ENCODE assay signal across 7 cellular contexts in the genomic region with DNA sequence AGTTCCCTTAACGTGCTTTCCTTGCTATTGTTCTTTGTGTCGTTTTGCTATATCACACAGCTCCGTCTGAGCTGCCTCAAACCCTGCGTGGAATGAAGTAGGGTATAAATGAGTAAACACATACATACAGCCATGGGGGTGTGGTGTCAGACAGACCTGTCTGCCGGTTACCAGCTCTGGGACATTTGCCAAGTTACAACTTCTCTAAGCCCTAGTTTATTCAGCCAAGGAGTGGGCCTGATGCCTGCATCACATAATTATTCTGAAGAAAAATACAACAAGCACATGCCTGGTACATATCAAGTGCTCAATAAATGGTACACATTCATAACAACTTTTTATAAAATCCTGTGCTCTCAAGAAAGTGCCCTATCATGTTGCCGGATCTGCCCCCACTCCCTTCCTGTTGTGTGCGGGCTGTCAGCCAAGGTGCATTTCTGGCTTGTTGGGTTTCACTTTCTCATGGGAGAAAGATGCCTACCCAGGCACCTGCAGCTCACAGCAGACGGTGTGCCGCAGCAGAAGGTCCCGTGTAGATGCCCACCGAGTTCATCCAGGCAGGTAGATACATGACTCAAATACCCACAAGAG. TPM values are rescaled to one million over a fixed set of nuclear protein-coding genes. Genes with fewer than 3 reads are reported as not detected.
A peak's percentile ranks its signal among the peaks of the same experiment; 100 is the strongest.
DNase-seq lines count a peak whose midpoint lies in the region; ATAC-seq and FAIRE-seq lines count a peak whose summit lies in the region.

No MANE protein-coding gene starts in this region.

- POLR2A ChIA-PET in naive thymus-derived CD8-positive, alpha-beta T cell (lab: Charles Lee), result interaction anchor here (0.7 to 4.0 kb wide), 19 partner anchors 9 to 904 kb away, joined by 3 to 24 read pairs (median 5); partner anchors contain the start of gene SMPD3

- no peaks in the 10 kb centered on the region for H3K36me3 Mint-ChIP-seq in naive thymus-derived CD8-positive, alpha-beta T cell

- H3K9me3 Mint-ChIP-seq in naive thymus-derived CD8-positive, alpha-beta T cell, result no peaks in the 10 kb centered on the region

- DNase-seq in GM19239 (ENCODE audit: insufficient read length, low spot score), result peak; percentile 83
- DNase-seq in RPMI8226, result peak; percentile 97
- DNase-seq in activated naive CD4-positive, alpha-beta T cell (lab: John Stamatoyannopoulos, UW), result peak; percentile 11 to 70 (median 46)
- DNase-seq in naive thymus-derived CD8-positive, alpha-beta T cell, result peak; percentile 44 to 88 (median 74)
- DNase-seq in HTR-8/SVneo (ENCODE audit: insufficient read length, low spot score), result no peak
- no peak for DNase-seq in glomerular visceral epithelial cell (ENCODE audit: extremely low spot score)

- peak overlapping the region; percentile 75 to 87 (median 84) for H3K4me3 Mint-ChIP-seq in naive thymus-derived CD8-positive, alpha-beta T cell

- H3K4me1 Mint-ChIP-seq in naive thymus-derived CD8-positive, alpha-beta T cell, result peaks cover 39 to 57% (median 47%) of the 10 kb centered on the region in 4 donors

- peak; percentile 76 for ATAC-seq in HG03342 (IDR thresholded peaks at IDR 0.05; ENCODE audit: unreplicated experiment)
- ATAC-seq in naive thymus-derived CD8-positive, alpha-beta T cell, result peak; percentile 92

- peak overlapping the region; percentile 94 to 99 (median 96) for H3K27ac Mint-ChIP-seq in naive thymus-derived CD8-positive, alpha-beta T cell

- FAIRE-seq in GM19239 (lab: Jason Lieb, UNC) (peak; percentile 91), HTR-8/SVneo (lab: Jason Lieb, UNC) (no peak)

- H3K27me3 Mint-ChIP-seq in naive thymus-derived CD8-positive, alpha-beta T cell, result no peaks in the 10 kb centered on the region

RNA-seq across cellular contexts. Expression of gene SMPD3, which starts 30.5 kb away (rescaled TPM):
- total RNA-seq in naive thymus-derived CD8-positive, alpha-beta T cell, result under 1 TPM; 0.27 to 0.88 TPM
- polyA plus RNA-seq in naive thymus-derived CD8-positive, alpha-beta T cell, result 1 to 10 TPM in 1 of 3 donors, under 1 TPM in 2; 0.80 to 3.5 (median 0.94) TPM

Comparison
In these comparisons a context has a peak if more than half of its experiments do, and no peak if none do; other contexts are left out.
1. DNase-seq: peak in GM19239 (single experiment), RPMI8226 (single experiment), activated naive CD4-positive, alpha-beta T cell (4 of 4) and naive thymus-derived CD8-positive, alpha-beta T cell (10 of 10); none in HTR-8/SVneo (single experiment) and glomerular visceral epithelial cell (single experiment).